Comparison of ENCODE assay signal across 6 cellular contexts in genomic region chr15:24259106-24259505, GRCh38.
DNase-seq lines count a peak whose midpoint lies in the region; FAIRE-seq lines count a peak whose summit lies in the region.
"Not testable (repeated sequence)": the region's sequence is repeated elsewhere in the genome, so short reads cannot be mapped to it uniquely, and the experiment has no call there.

No MANE protein-coding gene starts in this region.

- peak; percentile 46 for FAIRE-seq in A204.1 (lab: Jason Lieb, UNC)
- FAIRE-seq in frontal cortex (lab: Jason Lieb, UNC), result peak; percentile 95

- H3K27ac ChIP-seq in caudate nucleus (ENCODE audit: low read depth, low read length), result peak overlapping the region; percentile 86
- peak overlapping the region; percentile 78 for H3K27ac ChIP-seq in layer of hippocampus (ENCODE audit: low read depth, low read length)

- not testable (repeated sequence) for H3K27me3 ChIP-seq in layer of hippocampus (ENCODE audit: control insufficient read depth, insufficient read depth, low read length)

- DNase-seq in caudate nucleus (lab: John Stamatoyannopoulos, UW) (peak in 2 of 61 donors; percentile 10 to 19), pons (ENCODE audit: low spot score) (peak; percentile 85), superior temporal gyrus (ENCODE audit: extremely low spot score) (peak; percentile 33)
- DNase-seq in frontal cortex (ENCODE audit: low spot score in 2 of 2), result not testable (repeated sequence)
